ENCODE assay signal across 28 cellular contexts in the genomic region with DNA sequence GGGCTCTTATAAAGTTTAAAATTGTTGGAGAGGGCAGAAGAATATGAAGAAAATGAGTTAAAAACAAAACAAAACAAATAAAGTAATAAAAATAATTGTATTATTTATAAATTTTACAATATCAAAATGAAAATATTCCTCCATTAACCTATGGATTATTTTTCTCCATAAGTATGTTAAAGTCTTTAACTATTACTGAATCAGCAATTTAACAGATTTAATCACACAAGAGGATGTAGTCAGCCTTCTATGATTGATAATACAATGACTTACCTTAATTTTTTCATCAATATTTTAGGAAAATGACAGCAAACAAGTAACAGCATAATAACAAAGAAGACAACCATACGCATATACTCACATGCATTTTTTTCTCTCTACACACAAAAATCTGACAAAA.
"Had no signal": no experiment of that assay in that cellular context is flagged by ENCODE, and none has a peak within 500 bp of the region (broad histone marks: within the 10 kb centered on the region; RNA-seq: fewer than 3 reads in every experiment).

No MANE protein-coding gene starts in this region.

- H3K27ac ChIP-seq: ascending aorta, VCaP had no signal

- H3K4me1 ChIP-seq: ascending aorta had no signal

- H3K4me3 ChIP-seq: ascending aorta had no signal

- H3K9me3 ChIP-seq: ascending aorta had no signal

- H3K27me3 ChIP-seq: ascending aorta had no signal

- H3K36me3 ChIP-seq: ascending aorta had no signal

- FAIRE-seq: TTC549 had no signal

- ATAC-seq: activated CD8-positive, alpha-beta memory T cell treated with anti-CD3 and anti-CD28 coated beads, Interleukin-2, amount 10 ng/mL, durations not matched to agents 7 days and 5 days; activated CD8-positive, alpha-beta T cell treated with anti-CD3 and anti-CD28 coated beads for 36 hours; activated naive CD8-positive, alpha-beta T cell treated with anti-CD3 and anti-CD28 coated beads, Interleukin-2, amount 50 U/mL, for 24 hours had no signal

- DNase-seq: activated B cell treated with CpG ODN at 0.5 μM for 24 hours; activated CD4-positive, alpha-beta memory T cell treated with anti-CD3 and anti-CD28 coated beads for 36 hours; activated CD4-positive, alpha-beta T cell treated with anti-CD3 and anti-CD28 coated beads for 4 hours; activated CD4-positive, alpha-beta T cell treated with anti-CD3 and anti-CD28 coated beads, Interleukin-2, amount 10 ng/mL, durations not matched to agents 24 days and 14 days; activated CD4-positive, alpha-beta T cell treated with anti-CD3 and anti-CD28 coated beads, Interleukin-2, amount 50 U/mL, for 1 hour; activated CD4-positive, alpha-beta T cell treated with anti-CD3 and anti-CD28 coated beads, Interleukin-2, amount 50 U/mL, for 4 hours; activated CD4-positive, CD25-positive, alpha-beta regulatory T cell treated with anti-CD3 and anti-CD28 coated beads, Interleukin-2, amount 50 U/mL, for 72 hours; activated CD8-positive, alpha-beta memory T cell treated with anti-CD3 and anti-CD28 coated beads, Interleukin-2, amount 10 ng/mL, durations not matched to agents 7 days and 5 days; activated CD8-positive, alpha-beta memory T cell treated with anti-CD3 and anti-CD28 coated beads, Interleukin-2, amount 50 U/mL, for 48 hours; activated CD8-positive, alpha-beta T cell treated with anti-CD3 and anti-CD28 coated beads for 36 hours; activated effector memory CD4-positive, alpha-beta T cell treated with Interleukin-2 at 50 U/mL for 16 hours; activated gamma-delta T cell; activated naive CD4-positive, alpha-beta T cell treated with anti-CD3 and anti-CD28 coated beads, Interleukin-2, amount 10 ng/mL, durations not matched to agents 7 days and 5 days; activated naive CD4-positive, alpha-beta T cell treated with Interleukin-2 at 50 U/mL for 16 hours; activated naive CD8-positive, alpha-beta T cell treated with anti-CD3 and anti-CD28 coated beads, Interleukin-2, amount 10 ng/mL, durations not matched to agents 7 days and 5 days; activated naive CD8-positive, alpha-beta T cell treated with anti-CD3 and anti-CD28 coated beads, Interleukin-2, amount 50 U/mL, for 24 hours; activated T-cell treated with anti-CD3 and anti-CD28 coated beads, Interleukin-2, amount 50 U/mL, for 24 hours; activated T-cell treated with anti-CD3 and anti-CD28 coated beads, Interleukin-2, amount 50 U/mL, for 48 hours; amygdala; anterior cingulate cortex; central memory CD4-positive, alpha-beta T cell; SW 1271; T-helper 1 cell; T-helper 2 cell; T-helper 9 cell had no signal
